Comparison of ENCODE assay signal across 11 cellular contexts in genomic region chr14:100832311-100832960, GRCh38.
"Had no signal": no experiment of that assay in that cellular context is flagged by ENCODE, and none has a peak within 500 bp of the region (broad histone marks: within the 10 kb centered on the region; RNA-seq: fewer than 3 reads in every experiment).

No MANE protein-coding gene starts in this region.

- H3K27me3 ChIP-seq: ovary had no signal

- H3K9me3 ChIP-seq: ovary had no signal

- H3K4me1 ChIP-seq: left lung, tibial nerve had no signal

- DNase-seq: amniotic stem cell, dermis blood vessel endothelial cell, esophagus squamous epithelium, foreskin fibroblast, left lung, T-helper 2 cell had no signal

- H3K27ac ChIP-seq: esophagus squamous epithelium, left lung, ovary, tibial nerve had no signal

- FAIRE-seq: endometrium, islet of Langerhans, TTC549 had no signal

- H3K36me3 ChIP-seq: esophagus squamous epithelium, left lung, ovary had no signal

- H3K4me3 ChIP-seq: esophagus squamous epithelium, left lung, ovary, tibial nerve had no signal
